ENCODE assay signal across 21 cellular contexts in the genomic region with DNA sequence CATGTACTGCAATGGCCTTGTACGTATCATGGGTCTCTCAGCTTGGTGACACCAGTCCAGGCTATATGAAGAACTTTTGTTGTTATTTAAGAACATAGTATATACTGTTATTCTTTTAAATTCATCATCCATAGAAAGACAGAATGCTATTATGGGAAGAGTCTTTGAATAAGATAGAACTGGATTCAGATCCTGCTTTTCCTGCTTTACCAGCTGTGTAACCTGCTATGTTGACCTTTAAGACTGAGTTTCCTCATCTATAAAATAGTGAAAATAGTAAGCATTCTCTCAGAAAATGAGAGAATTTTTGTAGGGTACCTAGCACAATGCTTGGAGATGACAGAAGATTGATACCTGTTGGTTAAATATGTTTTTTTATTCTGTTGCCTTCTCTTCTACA.
"Had no signal": no experiment of that assay in that cellular context is flagged by ENCODE, and none has a peak within 500 bp of the region (broad histone marks: within the 10 kb centered on the region; RNA-seq: fewer than 3 reads in every experiment).

No MANE protein-coding gene starts in this region.

- DNase-seq: colonic mucosa; effector CD8-positive, alpha-beta T cell; endodermal cell; erythroblast; head of caudate nucleus; left ventricle myocardium superior; lower lobe of right lung; naive thymus-derived CD8-positive, alpha-beta T cell; nephron progenitor cell; occipital lobe; pancreas; stimulated activated CD4-positive, alpha-beta T cell treated with anti-CD3 and anti-CD28 coated beads, Interleukin-12 subunit alpha, Interleukin-12 subunit beta, amount 100 ng/mL, for 4 hours; stimulated activated CD4-positive, alpha-beta T cell treated with anti-CD3 and anti-CD28 coated beads, Interleukin-1b, Interleukin-23, amount 100 ng/mL, for 48 hours; stimulated activated CD4-positive, alpha-beta T cell treated with anti-CD3 and anti-CD28 coated beads, Interleukin-4, amount 100 ng/mL, for 1 hour; stimulated activated CD8-positive, alpha-beta memory T cell treated with anti-CD3 and anti-CD28 coated beads, Interleukin-4, amount 100 ng/mL, for 48 hours; stimulated activated naive CD4-positive, alpha-beta T cell; stimulated activated naive CD8-positive, alpha-beta T cell treated with anti-CD3 and anti-CD28 coated beads, Interleukin-15, amount 100 ng/mL, for 72 hours; thyroid gland; upper lobe of left lung had no signal

- H3K4me1 ChIP-seq: colonic mucosa, lower lobe of right lung, pancreas, thyroid gland, upper lobe of left lung had no signal

- H3K9me3 ChIP-seq: colonic mucosa, lower lobe of right lung, pancreas, thyroid gland, upper lobe of left lung had no signal

- H3K27ac ChIP-seq: colonic mucosa, lower lobe of right lung, pancreas, thyroid gland, upper lobe of left lung had no signal

- ATAC-seq: left ventricle myocardium superior; lower lobe of right lung; naive thymus-derived CD8-positive, alpha-beta T cell; pancreas; sciatic nerve; stimulated activated naive CD8-positive, alpha-beta T cell treated with anti-CD3 and anti-CD28 coated beads, Interleukin-15, amount 100 ng/mL, for 72 hours had no signal

- H3K4me3 ChIP-seq: colonic mucosa, lower lobe of right lung, pancreas, smooth muscle cell, thyroid gland, upper lobe of left lung had no signal

- H3K27me3 ChIP-seq: colonic mucosa, pancreas, thyroid gland, upper lobe of left lung had no signal

- H3K36me3 ChIP-seq: colonic mucosa, lower lobe of right lung, pancreas, thyroid gland, upper lobe of left lung had no signal
